26 cellular contexts compared by ENCODE assay signal in the genomic region with DNA sequence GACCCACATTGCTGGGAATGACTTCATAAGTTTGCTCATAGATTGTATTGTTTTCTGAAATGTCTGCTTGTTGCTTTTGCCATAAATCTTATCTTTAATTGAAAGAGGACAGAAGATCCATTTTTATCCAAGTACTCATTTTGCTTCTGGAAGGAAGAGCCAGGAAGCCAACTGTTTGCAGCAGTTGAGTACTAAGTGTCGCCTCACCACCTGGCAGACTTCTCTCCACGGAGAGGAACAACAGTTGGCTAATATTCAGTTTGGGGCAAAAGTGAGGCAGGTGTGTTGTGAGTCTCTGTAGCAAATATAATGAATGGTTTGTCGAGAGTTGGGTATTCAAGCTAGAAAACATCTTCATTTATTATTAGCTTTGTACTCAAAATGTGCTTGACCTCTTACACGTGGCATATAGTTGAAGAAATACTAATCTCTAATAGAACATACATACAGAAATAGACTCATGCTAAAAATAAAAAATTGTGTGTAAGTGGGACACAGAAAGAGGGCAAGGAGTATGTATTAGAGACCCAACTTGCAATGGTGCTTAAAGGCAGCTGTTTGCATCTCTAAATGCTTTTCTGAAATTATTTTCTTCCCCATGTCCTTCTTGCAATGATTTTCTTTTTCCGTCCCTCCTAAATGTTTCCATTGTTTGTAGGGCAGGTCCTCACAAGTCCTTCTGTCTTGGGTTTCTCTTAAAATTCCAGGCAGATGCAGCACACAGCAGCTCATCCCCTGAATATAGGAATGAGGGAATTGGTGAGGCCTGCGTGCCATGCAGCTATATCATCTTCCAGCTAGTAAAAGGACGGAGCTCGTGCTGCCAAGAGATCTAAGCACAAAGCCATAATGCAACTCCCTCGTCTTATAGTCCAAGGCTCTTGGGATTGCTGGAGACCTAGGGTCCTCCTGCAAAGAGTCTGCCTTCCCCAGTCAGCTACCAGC. TPM values are rescaled to one million over a fixed set of nuclear protein-coding genes. Genes with fewer than 3 reads are reported as not detected.
DNase-seq lines count a peak whose midpoint lies in the region; ATAC-seq and TF ChIP-seq lines count a peak whose summit lies in the region.
"Had no signal": no experiment of that assay in that cellular context is flagged by ENCODE, and none has a peak within 500 bp of the region (broad histone marks: within the 10 kb centered on the region; RNA-seq: fewer than 3 reads in every experiment).

No MANE protein-coding gene starts in this region.

- H3K4me1 ChIP-seq in heart left ventricle (peaks cover 0 to 43% (median 25%) of the 10 kb centered on the region in 12 donors), skeletal muscle tissue (ENCODE audit: control insufficient read depth in 3 of 3, insufficient read depth in 3 of 3, low read length in 3 of 3) (peaks cover 46 to 53% (median 49%) of the 10 kb centered on the region in 3 donors)
- H3K4me1 ChIP-seq: uterus had no signal

- H3K36me3 Mint-ChIP-seq in activated CD4-positive, alpha-beta memory T cell treated with anti-CD3 and anti-CD28 coated beads, Interleukin-2, amount 10 ng/mL, durations not matched to agents 7 days and 5 days (ENCODE audit: low read depth): no peaks in the 10 kb centered on the region

- no peaks in the 10 kb centered on the region for H3K4me1 Mint-ChIP-seq in activated CD4-positive, alpha-beta memory T cell treated with anti-CD3 and anti-CD28 coated beads, Interleukin-2, amount 10 ng/mL, durations not matched to agents 7 days and 5 days

- H3K9ac ChIP-seq in skeletal muscle tissue (ENCODE audit: low read depth in 1 of 3, low read length in 3 of 3): peak overlapping the region; percentile 41 to 75 (median 55)

- H3K9me3 ChIP-seq in heart left ventricle (no peaks in the 10 kb centered on the region), skeletal muscle tissue (ENCODE audit: control insufficient read depth in 3 of 3, low read length in 3 of 3) (no peaks in the 10 kb centered on the region)
- H3K9me3 ChIP-seq: testis, uterus had no signal

- no peaks in the 10 kb centered on the region for H3K27me3 ChIP-seq in heart left ventricle
- H3K27me3 ChIP-seq in skeletal muscle tissue (ENCODE audit: control insufficient read depth in 3 of 3, insufficient read depth in 3 of 3, low read length in 3 of 3): no peaks in the 10 kb centered on the region
- H3K27me3 ChIP-seq: testis, uterus had no signal

- no peak for ATAC-seq in heart left ventricle
- ATAC-seq in Right ventricle myocardium inferior: no peak
- ATAC-seq: activated T-cell treated with anti-CD3 and anti-CD28 coated beads, Interleukin-2, amount 50 U/mL, for 72 hours; left cardiac atrium; naive thymus-derived CD4-positive, alpha-beta T cell had no signal

- H3K9me3 Mint-ChIP-seq in activated CD4-positive, alpha-beta memory T cell treated with anti-CD3 and anti-CD28 coated beads, Interleukin-2, amount 10 ng/mL, durations not matched to agents 7 days and 5 days: no peaks in the 10 kb centered on the region
- H3K9me3 Mint-ChIP-seq: activated CD4-positive, alpha-beta T cell treated with anti-CD3 and anti-CD28 coated beads, Interleukin-2, amount 10 ng/mL, durations not matched to agents 24 days and 14 days; activated naive CD4-positive, alpha-beta T cell treated with anti-CD3 and anti-CD28 coated beads for 36 hours; activated T-cell treated with anti-CD3 and anti-CD28 coated beads, Interleukin-2, amount 50 U/mL, for 72 hours; dendritic cell treated with granulocyte-macrophage colony-stimulating factor and Interleukin-4, amounts not matched to agents 40 ng/mL and 50 ng/mL, for 4 days had no signal

- intact Hi-C loops in heart left ventricle (cut with DNase I): loop anchor here in 3 of 10 donors (2.0 to 5.0 kb wide), 2 partner anchors 41 to 44 kb away; partner anchors contain the start of gene MAP3K20 (in 1 of the 3)
- intact Hi-C loops in Right ventricle myocardium inferior (cut with DNase I): no loop called here

- H3K4me3 Mint-ChIP-seq in activated CD4-positive, alpha-beta memory T cell treated with anti-CD3 and anti-CD28 coated beads, Interleukin-2, amount 10 ng/mL, durations not matched to agents 7 days and 5 days: no peak overlapping the region
- H3K4me3 Mint-ChIP-seq: activated CD4-positive, alpha-beta T cell treated with anti-CD3 and anti-CD28 coated beads, Interleukin-2, amount 10 ng/mL, durations not matched to agents 24 days and 14 days; activated naive CD4-positive, alpha-beta T cell treated with anti-CD3 and anti-CD28 coated beads for 36 hours; activated T-cell treated with anti-CD3 and anti-CD28 coated beads, Interleukin-2, amount 50 U/mL, for 72 hours; B cell; dendritic cell treated with granulocyte-macrophage colony-stimulating factor and Interleukin-4, amounts not matched to agents 40 ng/mL and 50 ng/mL, for 4 days; naive thymus-derived CD4-positive, alpha-beta T cell had no signal

- no peak overlapping the region for H3K4me3 ChIP-seq in heart left ventricle
- peak overlapping the region in 1 of 3 donors; percentile 6 for H3K4me3 ChIP-seq in skeletal muscle tissue (ENCODE audit: low read length in 3 of 3)
- H3K4me3 ChIP-seq: testis, uterus had no signal

- CTCF ChIA-PET in activated CD4-positive, alpha-beta memory T cell treated with anti-CD3 and anti-CD28 coated beads, Interleukin-2, amount 10 ng/mL, durations not matched to agents 7 days and 5 days (lab: Charles Lee): interaction anchor here (9.0 kb wide), 1 partner anchor 181 kb away, joined by 168 read pairs; no protein-coding TSS in a partner anchor

- no peak for TF ChIP-seq CTCF in heart left ventricle (IDR thresholded peaks at IDR 0.05)

- peaks cover 37% of the 10 kb centered on the region for H3K27me3 Mint-ChIP-seq in activated CD4-positive, alpha-beta memory T cell treated with anti-CD3 and anti-CD28 coated beads, Interleukin-2, amount 10 ng/mL, durations not matched to agents 7 days and 5 days

- H3K36me3 ChIP-seq in heart left ventricle (peaks cover 0 to 9% (median 0%) of the 10 kb centered on the region in 9 donors), skeletal muscle tissue (ENCODE audit: control insufficient read depth in 3 of 3, insufficient read depth in 3 of 3, low read length in 3 of 3) (no peaks in the 10 kb centered on the region)
- H3K36me3 ChIP-seq: uterus, WERI-Rb-1 had no signal

- DNase-seq in heart left ventricle: no peak
- DNase-seq in Right ventricle myocardium inferior (ENCODE audit: missing footprints): no peak
- peak; percentile 85 for DNase-seq in NCI-H69 (lab: John Stamatoyannopoulos, UW)
- peak; percentile 54 for DNase-seq in epithelial cell of prostate (ENCODE audit: low read depth, low spot score)
- DNase-seq in AG08396 (ENCODE audit: low spot score): no peak
- DNase-seq in activated CD4-positive, alpha-beta memory T cell treated with anti-CD3 and anti-CD28 coated beads, Interleukin-2, amount 10 ng/mL, durations not matched to agents 7 days and 5 days: no peak
- DNase-seq in NCI-H345 (lab: John Stamatoyannopoulos, UW): no peak
- DNase-seq: activated CD4-positive, alpha-beta T cell treated with anti-CD3 and anti-CD28 coated beads, Interleukin-2, amount 10 ng/mL, durations not matched to agents 24 days and 14 days; activated naive CD4-positive, alpha-beta T cell treated with anti-CD3 and anti-CD28 coated beads for 36 hours; activated T-cell treated with anti-CD3 and anti-CD28 coated beads, Interleukin-2, amount 50 U/mL, for 72 hours; HCEC 1CT; left cardiac atrium; naive thymus-derived CD4-positive, alpha-beta T cell; NCI-H1092; NCI-H2029 treated with DMSO at 0.1 percent for 48 hours; NCI-H526 treated with DMSO at 0.1 percent for 48 hours; stimulated activated CD4-positive, alpha-beta T cell treated with anti-CD3 and anti-CD28 coated beads, Interleukin-12 subunit alpha, Interleukin-12 subunit beta, amount 100 ng/mL, for 4 hours; stimulated activated CD4-positive, alpha-beta T cell treated with anti-CD3 and anti-CD28 coated beads, Interleukin-4, amount 100 ng/mL, for 4 hours; stimulated activated naive CD4-positive, alpha-beta T cell; testis; uterus; WERI-Rb-1 had no signal

- 55 to 70% (median 59%) methylated on average over 9 of the region's 9 CpGs for WGBS in heart left ventricle, 4 donors

- TF ChIP-seq POLR2A in heart left ventricle (IDR thresholded peaks at IDR 0.05): no peak

- H3K27ac ChIP-seq in heart left ventricle: peak overlapping the region in 7 of 12 donors; percentile 9 to 83 (median 28)
- H3K27ac ChIP-seq in epithelial cell of prostate: peak overlapping the region; percentile 47
- H3K27ac ChIP-seq in skeletal muscle tissue (ENCODE audit: low read depth, low read length): peak overlapping the region; percentile 98
- H3K27ac ChIP-seq: HL-60, testis, WERI-Rb-1 had no signal

- H3K27ac Mint-ChIP-seq in activated CD4-positive, alpha-beta memory T cell treated with anti-CD3 and anti-CD28 coated beads, Interleukin-2, amount 10 ng/mL, durations not matched to agents 7 days and 5 days: no peak overlapping the region
- H3K27ac Mint-ChIP-seq: activated CD4-positive, alpha-beta T cell treated with anti-CD3 and anti-CD28 coated beads, Interleukin-2, amount 10 ng/mL, durations not matched to agents 24 days and 14 days; activated naive CD4-positive, alpha-beta T cell treated with anti-CD3 and anti-CD28 coated beads for 36 hours; activated T-cell treated with anti-CD3 and anti-CD28 coated beads, Interleukin-2, amount 50 U/mL, for 72 hours; B cell; dendritic cell treated with granulocyte-macrophage colony-stimulating factor and Interleukin-4, amounts not matched to agents 40 ng/mL and 50 ng/mL, for 4 days; naive thymus-derived CD4-positive, alpha-beta T cell had no signal

- POLR2A ChIA-PET in activated CD4-positive, alpha-beta memory T cell treated with anti-CD3 and anti-CD28 coated beads, Interleukin-2, amount 10 ng/mL, durations not matched to agents 7 days and 5 days (lab: Charles Lee): no interaction called here

RNA-seq across cellular contexts. Expression of gene MAP3K20, which starts 44.8 kb away (rescaled TPM):
- total RNA-seq in heart left ventricle (100 to 1,000 TPM; 275 to 487 (median 451) TPM), Right ventricle myocardium inferior (435 TPM), skeletal muscle tissue (52.7 TPM)
- 100 to 1,000 TPM in 1 of 2 donors, 10 to 100 TPM in 1; 98.6 to 175 TPM for polyA plus RNA-seq in heart left ventricle
- 10 to 100 TPM; 13.7 to 15.2 TPM for total RNA-seq in activated CD4-positive, alpha-beta memory T cell treated with anti-CD3 and anti-CD28 coated beads, Interleukin-2, amount 10 ng/mL, durations not matched to agents 7 days and 5 days

Comparison
In these comparisons a context has a peak if more than half of its experiments do, and no peak if none do; other contexts are left out.
1. DNase-seq: peak in NCI-H69 (single experiment) and epithelial cell of prostate (single experiment); none in heart left ventricle (0 of 5), Right ventricle myocardium inferior (single experiment), AG08396 (single experiment), activated CD4-positive, alpha-beta memory T cell treated with anti-CD3 and anti-CD28 coated beads, Interleukin-2, amount 10 ng/mL, durations not matched to agents 7 days and 5 days (single experiment) and NCI-H345 (single experiment).
2. H3K27ac ChIP-seq: peak in every context shown above with its lines; median percentile 98 in skeletal muscle tissue; 47 in epithelial cell of prostate; 28 in heart left ventricle.